10 cellular contexts compared by ENCODE assay signal in the genomic region with DNA sequence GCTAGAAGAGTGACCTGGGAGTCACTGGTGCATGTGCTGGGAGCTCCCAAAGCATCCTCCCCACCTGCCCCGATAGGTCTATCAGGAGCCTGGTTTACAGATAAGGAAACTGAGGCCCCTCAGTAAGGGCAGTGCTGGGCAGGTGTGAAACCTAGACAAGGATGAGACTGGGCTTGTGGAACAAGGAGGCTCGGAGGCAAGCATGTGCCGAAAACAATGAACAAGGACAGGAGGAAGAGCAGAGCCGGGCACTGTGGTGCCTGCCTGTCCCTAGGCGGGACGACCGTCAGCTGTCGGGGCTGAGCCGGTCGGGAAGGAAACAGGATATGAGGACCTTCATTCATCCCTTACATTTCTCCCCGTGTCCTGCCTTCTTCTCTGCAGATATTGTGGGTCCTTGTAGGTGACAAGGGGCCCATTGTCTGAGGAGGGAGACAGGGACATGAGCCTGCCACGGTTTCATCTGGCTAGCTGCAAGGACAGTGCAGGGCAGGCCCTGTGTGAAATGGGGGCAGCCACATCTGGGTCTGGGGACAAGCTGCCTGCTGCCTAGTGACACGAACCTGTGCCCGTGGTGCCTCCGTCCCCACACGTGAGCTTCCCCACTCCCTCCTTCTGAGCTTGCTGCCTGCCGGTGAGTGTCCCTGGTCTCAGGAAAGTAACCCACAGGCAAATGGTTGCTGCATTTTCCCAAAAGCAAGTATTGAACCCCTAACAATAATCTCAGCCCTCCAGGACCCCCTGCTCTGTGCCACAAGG. TPM values are rescaled to one million over a fixed set of nuclear protein-coding genes. Genes with fewer than 3 reads are reported as not detected.
DNase-seq lines count a peak whose midpoint lies in the region; ATAC-seq and TF ChIP-seq lines count a peak whose summit lies in the region.
"Had no signal": no experiment of that assay in that cellular context is flagged by ENCODE, and none has a peak within 500 bp of the region (broad histone marks: within the 10 kb centered on the region; RNA-seq: fewer than 3 reads in every experiment).

No MANE protein-coding gene starts in this region.

- H3K79me2 ChIP-seq in DND-41 (ENCODE audit: insufficient read depth, low read length) (peaks cover 80% of the 10 kb centered on the region), MM.1S (ENCODE audit: low read length) (peaks cover 68% of the 10 kb centered on the region)

- no peaks in the 10 kb centered on the region for H3K9me3 ChIP-seq in DND-41 (ENCODE audit: insufficient read depth, low read length, severe bottlenecking)
- no peaks in the 10 kb centered on the region for H3K9me3 ChIP-seq in MM.1S (replicated peaks; ENCODE audit: insufficient read depth, low read length)

- H3K36me3 Mint-ChIP-seq in dendritic cell treated with granulocyte-macrophage colony-stimulating factor and Interleukin-4, amounts not matched to agents 40 ng/mL and 50 ng/mL, for 4 days (ENCODE audit: low read depth) = peaks cover 71% of the 10 kb centered on the region
- H3K36me3 Mint-ChIP-seq in HFFc6 (ENCODE audit: low read depth) = no peaks in the 10 kb centered on the region

- H3K27me3 ChIP-seq in DND-41 (ENCODE audit: insufficient read depth, low read length, poor library complexity) (no peaks in the 10 kb centered on the region), MM.1S (replicated peaks; ENCODE audit: insufficient read depth, low read length) (no peaks in the 10 kb centered on the region)

- no peaks in the 10 kb centered on the region for H3K27me3 Mint-ChIP-seq in dendritic cell treated with granulocyte-macrophage colony-stimulating factor and Interleukin-4, amounts not matched to agents 40 ng/mL and 50 ng/mL, for 4 days
- peaks cover 17% of the 10 kb centered on the region for H3K27me3 Mint-ChIP-seq in HFFc6 (ENCODE audit: insufficient read depth)

- TF ChIP-seq CTCF in DND-41 (IDR thresholded peaks at IDR 0.05; ENCODE audit: borderline replicate concordance, extremely low read depth, low read length, poor library complexity, severe bottlenecking) (no peak), MM.1S (IDR thresholded peaks at IDR 0.05; ENCODE audit: low read length) (no peak), HFFc6 (IDR thresholded peaks at IDR 0.05) (no peak)

- ATAC-seq in DND-41 (ENCODE audit: insufficient read depth, low read depth) (no peak), sciatic nerve (peak; percentile 16), HG02852 (IDR thresholded peaks at IDR 0.05; ENCODE audit: unreplicated experiment) (no peak)

- peaks cover 15% of the 10 kb centered on the region for H3K9me3 Mint-ChIP-seq in dendritic cell treated with granulocyte-macrophage colony-stimulating factor and Interleukin-4, amounts not matched to agents 40 ng/mL and 50 ng/mL, for 4 days
- H3K9me3 Mint-ChIP-seq in HFFc6 = peaks cover 11% of the 10 kb centered on the region

- H3F3A ChIP-seq in MM.1S (ENCODE audit: insufficient read depth, low read length) = peaks cover 4% of the 10 kb centered on the region

- H2AFZ ChIP-seq in DND-41 (ENCODE audit: low read depth, low read length) (no peak overlapping the region), MM.1S (ENCODE audit: low read length) (no peak overlapping the region)
- H2AFZ ChIP-seq: GM23248 had no signal

- peak overlapping the region; percentile 95 for H3K27ac Mint-ChIP-seq in dendritic cell treated with granulocyte-macrophage colony-stimulating factor and Interleukin-4, amounts not matched to agents 40 ng/mL and 50 ng/mL, for 4 days
- H3K27ac Mint-ChIP-seq in HFFc6 = no peak overlapping the region

- H3K4me2 ChIP-seq in DND-41 (ENCODE audit: insufficient read depth, low read length) = peak overlapping the region; percentile 86
- peak overlapping the region; percentile 94 for H3K4me2 ChIP-seq in MM.1S (ENCODE audit: low read depth, low read length)

- H3K4me1 ChIP-seq in DND-41 (ENCODE audit: insufficient read depth, low read length) = peaks cover 60% of the 10 kb centered on the region
- peaks cover 24% of the 10 kb centered on the region; the same call in 1 of the 2 replicates for H3K4me1 ChIP-seq in MM.1S (ENCODE audit: low read length)

- DNase-seq in DND-41 (no peak), MM.1S (no peak), sciatic nerve (ENCODE audit: low spot score) (no peak), NCI-H446 treated with DMSO at 0.1 percent for 48 hours (lab: John Stamatoyannopoulos, UW) (no peak), HFFc6 (no peak), T1000 (lab: John Stamatoyannopoulos, UW) (no peak)
- DNase-seq: GM23248, kidney glomerular epithelial cell had no signal

- H3K27ac ChIP-seq in DND-41 (ENCODE audit: low read length) (peak overlapping the region; percentile 95), MM.1S (ENCODE audit: low read length) (no peak overlapping the region)
- H3K27ac ChIP-seq: GM23248 had no signal

- H3K9ac ChIP-seq in DND-41 (ENCODE audit: low read depth, low read length) = peak overlapping the region; percentile 92
- peak overlapping the region; percentile 72; the same call in 1 of the 2 replicates for H3K9ac ChIP-seq in MM.1S (ENCODE audit: low read length)
- H3K9ac ChIP-seq: GM23248 had no signal

- peak overlapping the region; percentile 96 for H3K4me3 Mint-ChIP-seq in dendritic cell treated with granulocyte-macrophage colony-stimulating factor and Interleukin-4, amounts not matched to agents 40 ng/mL and 50 ng/mL, for 4 days
- H3K4me3 Mint-ChIP-seq in HFFc6 = no peak overlapping the region

- H3K36me3 ChIP-seq in DND-41 (ENCODE audit: insufficient read depth, low read length) = peaks cover 36% of the 10 kb centered on the region
- no peaks in the 10 kb centered on the region for H3K36me3 ChIP-seq in MM.1S (replicated peaks; ENCODE audit: insufficient read depth, low read length)

- H3K9me2 ChIP-seq in MM.1S (replicated peaks; ENCODE audit: insufficient read depth, low read length) = no peaks in the 10 kb centered on the region

- H3K4me1 Mint-ChIP-seq in dendritic cell treated with granulocyte-macrophage colony-stimulating factor and Interleukin-4, amounts not matched to agents 40 ng/mL and 50 ng/mL, for 4 days (ENCODE audit: low read depth) = peaks cover 74% of the 10 kb centered on the region
- H3K4me1 Mint-ChIP-seq in HFFc6 (ENCODE audit: low read depth) = peaks cover 6% of the 10 kb centered on the region; the same call in 1 of the 2 replicates

- H4K20me1 ChIP-seq in DND-41 (ENCODE audit: insufficient read depth, low read length) = peaks cover 25% of the 10 kb centered on the region
- no peaks in the 10 kb centered on the region for H4K20me1 ChIP-seq in MM.1S (ENCODE audit: insufficient read depth, low read length)

- H3K4me3 ChIP-seq in DND-41 (ENCODE audit: low read depth in 1 of 2, low read length in 2 of 2) (peak overlapping the region; percentile 29 to 70; a peak in 3 of 4 replicates), MM.1S (ENCODE audit: low read length) (peak overlapping the region; percentile 61)
- H3K4me3 ChIP-seq: GM23248 had no signal

- intact Hi-C loops in dendritic cell treated with granulocyte-macrophage colony-stimulating factor and Interleukin-4, amounts not matched to agents 40 ng/mL and 50 ng/mL, for 4 days (cut with micrococcal nuclease) = loop anchor here (10.0 kb wide), 1 partner anchor 69 kb away; no protein-coding TSS in a partner anchor
- intact Hi-C loops in sciatic nerve (cut with DNase I) = no loop called here

RNA-seq across cellular contexts. Expression of gene FGD3, which starts 18.6 kb away (rescaled TPM):
- 11.1 TPM for total RNA-seq in sciatic nerve
- total RNA-seq in HFFc6 (2021; fragmentation: NEBNext Ultra II Directional; extraction: Animal tissue kit (Norgen Biotek cat#: 25700)) = not detected
- total RNA-seq: GM23248 had no signal

Comparison
In these comparisons a context has a peak if more than half of its experiments do, and no peak if none do; other contexts are left out.
1. RNA of gene FGD3, which starts 18.6 kb away (total RNA-seq): 11.1 TPM in sciatic nerve (single experiment); not detected in HFFc6; every median in the first group is over 10 times any median in the second.